In the genomic region with DNA sequence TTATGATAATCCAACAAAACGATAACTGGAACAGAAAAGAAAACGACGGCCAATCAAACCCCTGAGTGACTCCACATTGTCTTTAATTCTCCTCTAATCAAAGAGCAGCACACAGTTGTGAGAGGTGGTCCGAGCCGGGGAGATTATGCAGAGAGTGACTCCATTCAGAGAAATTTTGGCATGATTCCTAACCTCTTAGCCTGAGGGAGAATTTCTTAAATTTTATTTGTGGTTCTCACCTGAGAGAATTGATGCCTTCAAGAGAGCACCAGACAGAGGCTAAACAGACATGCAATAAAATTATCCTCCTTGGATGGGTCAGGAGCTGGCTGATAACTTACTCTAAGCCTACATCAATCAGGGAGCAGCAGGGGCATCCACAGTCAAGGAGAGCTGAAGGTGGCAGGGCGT, we compare ENCODE assay signal across 18 cellular contexts.
A peak's percentile ranks its signal among the peaks of the same experiment; 100 is the strongest.
DNase-seq lines count a peak whose midpoint lies in the region; ATAC-seq and TF ChIP-seq lines count a peak whose summit lies in the region.
"Had no signal": no experiment of that assay in that cellular context is flagged by ENCODE, and none has a peak within 500 bp of the region (broad histone marks: within the 10 kb centered on the region; RNA-seq: fewer than 3 reads in every experiment).

No MANE protein-coding gene starts in this region.

- no peaks in the 10 kb centered on the region for H3K36me3 Mint-ChIP-seq in mesothelial cell of epicardium
- H3K36me3 Mint-ChIP-seq in activated T-cell treated with anti-CD3 and anti-CD28 coated beads, Interleukin-2, amount 50 U/mL, for 4 hours (ENCODE audit: insufficient read depth), result peaks cover 14% of the 10 kb centered on the region
- H3K36me3 Mint-ChIP-seq: activated naive CD4-positive, alpha-beta T cell treated with anti-CD3 and anti-CD28 coated beads, Interleukin-2, amount 10 ng/mL, durations not matched to agents 7 days and 5 days; CD8-positive, alpha-beta T cell had no signal

- no peak for TF ChIP-seq CTCF in mesothelial cell of epicardium (IDR thresholded peaks at IDR 0.05; ENCODE audit: unreplicated experiment)

- no peak for ATAC-seq in HG02678 (IDR thresholded peaks at IDR 0.05; ENCODE audit: unreplicated experiment)
- ATAC-seq in activated T-cell treated with anti-CD3 and anti-CD28 coated beads, Interleukin-2, amount 50 U/mL, for 4 hours, result no peak
- ATAC-seq: CD8-positive, alpha-beta T cell; HCT116 had no signal

- peak; percentile 27 for DNase-seq in COR-L47 (lab: John Stamatoyannopoulos, UW)
- DNase-seq in M059J (ENCODE audit: low read depth), result peak; percentile 91
- peak; percentile 69 for DNase-seq in astrocyte of the hippocampus (ENCODE audit: low read depth, low spot score)
- no peak for DNase-seq in mesothelial cell of epicardium (ENCODE audit: low spot score in 2 of 2, unreplicated experiment in 2 of 2)
- DNase-seq in retina, result no peak
- DNase-seq in mesenteric fat pad (ENCODE audit: low spot score), result no peak
- DNase-seq in activated T-cell treated with anti-CD3 and anti-CD28 coated beads, Interleukin-2, amount 50 U/mL, for 4 hours, result no peak
- DNase-seq: activated CD4-positive, alpha-beta T cell treated with anti-CD3 and anti-CD28 coated beads, Interleukin-2, amount 50 U/mL, for 4 hours; activated naive CD4-positive, alpha-beta T cell treated with anti-CD3 and anti-CD28 coated beads, Interleukin-2, amount 10 ng/mL, durations not matched to agents 7 days and 5 days; CD8-positive, alpha-beta T cell; DND-41; NCI-H187; NCI-H748 treated with DMSO at 0.1 percent for 48 hours; sigmoid colon; stimulated activated CD4-positive, alpha-beta T cell treated with anti-CD3 and anti-CD28 coated beads, Interleukin-2, amount 100 ng/mL, for 48 hours; SW 1271 had no signal

- peaks cover 16% of the 10 kb centered on the region for H3K4me1 Mint-ChIP-seq in mesothelial cell of epicardium
- no peaks in the 10 kb centered on the region for H3K4me1 Mint-ChIP-seq in activated T-cell treated with anti-CD3 and anti-CD28 coated beads, Interleukin-2, amount 50 U/mL, for 4 hours (ENCODE audit: low read depth)
- H3K4me1 Mint-ChIP-seq: activated naive CD4-positive, alpha-beta T cell treated with anti-CD3 and anti-CD28 coated beads, Interleukin-2, amount 10 ng/mL, durations not matched to agents 7 days and 5 days had no signal

- H3K4me3 Mint-ChIP-seq in mesothelial cell of epicardium, result no peak overlapping the region
- H3K4me3 Mint-ChIP-seq in activated T-cell treated with anti-CD3 and anti-CD28 coated beads, Interleukin-2, amount 50 U/mL, for 4 hours, result no peak overlapping the region
- H3K4me3 Mint-ChIP-seq: activated naive CD4-positive, alpha-beta T cell treated with anti-CD3 and anti-CD28 coated beads, Interleukin-2, amount 10 ng/mL, durations not matched to agents 7 days and 5 days; CD8-positive, alpha-beta T cell had no signal

- peaks cover 5% of the 10 kb centered on the region for H3K9me3 Mint-ChIP-seq in mesothelial cell of epicardium
- peaks cover 5% of the 10 kb centered on the region for H3K9me3 Mint-ChIP-seq in activated T-cell treated with anti-CD3 and anti-CD28 coated beads, Interleukin-2, amount 50 U/mL, for 4 hours
- H3K9me3 Mint-ChIP-seq: activated naive CD4-positive, alpha-beta T cell treated with anti-CD3 and anti-CD28 coated beads, Interleukin-2, amount 10 ng/mL, durations not matched to agents 7 days and 5 days had no signal

- H3K27me3 Mint-ChIP-seq in mesothelial cell of epicardium (ENCODE audit: low read depth), result no peaks in the 10 kb centered on the region
- no peaks in the 10 kb centered on the region for H3K27me3 Mint-ChIP-seq in activated T-cell treated with anti-CD3 and anti-CD28 coated beads, Interleukin-2, amount 50 U/mL, for 4 hours (ENCODE audit: low read depth)
- H3K27me3 Mint-ChIP-seq: activated naive CD4-positive, alpha-beta T cell treated with anti-CD3 and anti-CD28 coated beads, Interleukin-2, amount 10 ng/mL, durations not matched to agents 7 days and 5 days had no signal

- H3K27ac Mint-ChIP-seq in mesothelial cell of epicardium, result peak overlapping the region; percentile 60
- H3K27ac Mint-ChIP-seq: activated naive CD4-positive, alpha-beta T cell treated with anti-CD3 and anti-CD28 coated beads, Interleukin-2, amount 10 ng/mL, durations not matched to agents 7 days and 5 days; CD8-positive, alpha-beta T cell had no signal

Comparison
In these comparisons a context has a peak if more than half of its experiments do, and no peak if none do; other contexts are left out.
1. DNase-seq: peak in COR-L47 (single experiment), M059J (single experiment) and astrocyte of the hippocampus (single experiment); none in mesothelial cell of epicardium (0 of 2), retina (single experiment), mesenteric fat pad (single experiment) and activated T-cell treated with anti-CD3 and anti-CD28 coated beads, Interleukin-2, amount 50 U/mL, for 4 hours (single experiment).